ENCODE assay signal across 1 cellular context in the genomic region with DNA sequence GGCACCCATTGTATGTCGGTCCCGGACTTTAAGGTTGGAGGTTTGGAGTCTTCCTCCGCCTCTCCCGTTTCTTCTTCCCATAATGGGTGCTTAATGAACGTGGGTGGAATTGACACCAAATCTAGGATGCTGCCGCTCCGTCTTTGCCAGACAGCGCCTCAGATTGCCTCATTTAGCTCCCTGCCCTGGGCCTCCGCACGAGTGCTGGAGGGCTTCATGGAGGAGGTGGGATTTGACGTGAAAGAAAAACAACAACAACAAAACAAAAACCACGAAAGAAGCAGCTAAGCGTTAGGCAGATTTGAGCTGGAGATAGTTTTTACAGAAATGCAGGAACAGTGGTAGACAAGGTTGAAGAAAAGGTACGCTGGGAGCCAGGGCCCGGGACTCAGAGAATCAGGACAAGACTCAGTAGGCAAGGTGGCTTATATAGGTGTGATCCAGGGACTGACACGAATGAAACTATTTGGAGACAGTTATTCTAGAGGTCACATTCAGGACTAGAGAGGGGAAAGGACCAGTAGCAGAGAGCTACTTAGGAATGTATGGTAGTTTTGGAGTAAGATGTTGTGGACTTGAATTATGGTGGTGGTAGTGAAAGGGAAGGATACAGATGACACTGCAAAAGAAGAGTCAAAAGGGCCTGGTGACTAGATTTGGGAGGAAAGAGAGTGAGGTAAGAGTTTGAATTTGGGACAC.
TF ChIP-seq lines count a peak whose summit lies in the region.

No MANE protein-coding gene starts in this region.

TF ChIP-seq in K562, 482 proteins besides CTCF, POLR2A, EP300 and RAD21 (continued from another document and continues in another):
- TF ChIP-seq, protein P1, sequence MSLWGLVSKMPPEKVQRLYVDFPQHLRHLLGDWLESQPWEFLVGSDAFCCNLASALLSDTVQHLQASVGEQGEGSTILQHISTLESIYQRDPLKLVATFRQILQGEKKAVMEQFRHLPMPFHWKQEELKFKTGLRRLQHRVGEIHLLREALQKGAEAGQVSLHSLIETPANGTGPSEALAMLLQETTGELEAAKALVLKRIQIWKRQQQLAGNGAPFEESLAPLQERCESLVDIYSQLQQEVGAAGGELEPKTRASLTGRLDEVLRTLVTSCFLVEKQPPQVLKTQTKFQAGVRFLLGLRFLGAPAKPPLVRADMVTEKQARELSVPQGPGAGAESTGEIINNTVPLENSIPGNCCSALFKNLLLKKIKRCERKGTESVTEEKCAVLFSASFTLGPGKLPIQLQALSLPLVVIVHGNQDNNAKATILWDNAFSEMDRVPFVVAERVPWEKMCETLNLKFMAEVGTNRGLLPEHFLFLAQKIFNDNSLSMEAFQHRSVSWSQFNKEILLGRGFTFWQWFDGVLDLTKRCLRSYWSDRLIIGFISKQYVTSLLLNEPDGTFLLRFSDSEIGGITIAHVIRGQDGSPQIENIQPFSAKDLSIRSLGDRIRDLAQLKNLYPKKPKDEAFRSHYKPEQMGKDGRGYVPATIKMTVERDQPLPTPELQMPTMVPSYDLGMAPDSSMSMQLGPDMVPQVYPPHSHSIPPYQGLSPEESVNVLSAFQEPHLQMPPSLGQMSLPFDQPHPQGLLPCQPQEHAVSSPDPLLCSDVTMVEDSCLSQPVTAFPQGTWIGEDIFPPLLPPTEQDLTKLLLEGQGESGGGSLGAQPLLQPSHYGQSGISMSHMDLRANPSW (CRISPR knock-in tag; IDR thresholded peaks at IDR 0.05): no peak
- TF ChIP-seq IFI16 (CRISPR knock-in tag; IDR thresholded peaks at IDR 0.05) (no peak), ARID1B (IDR thresholded peaks at IDR 0.05) (no peak), SMARCA5 (IDR thresholded peaks at IDR 0.05) (peak; percentile 88; the same call in 1 of the 2 replicates), EWSR1 (IDR thresholded peaks at IDR 0.05; ENCODE audit: borderline replicate concordance, low read depth, partially characterized antibody) (no peak), PHB (CRISPR knock-in tag; IDR thresholded peaks at IDR 0.05) (no peak), SOX6 (IDR thresholded peaks at IDR 0.05) (no peak), ZNF23 (CRISPR knock-in tag; IDR thresholded peaks at IDR 0.05) (no peak), TRIM24 (IDR thresholded peaks at IDR 0.05) (no peak), ZNF436 (CRISPR knock-in tag; IDR thresholded peaks at IDR 0.05) (peak; percentile 76), CEBPG (CRISPR knock-in tag; IDR thresholded peaks at IDR 0.05) (peak; percentile 55; the same call in 1 of the 2 replicates), CEBPG (tag; conservative IDR thresholded peaks at IDR 0.05 in 1 of 2, IDR thresholded peaks at IDR 0.05 in 1 of 2) (no peak), SMARCE1 (IDR thresholded peaks at IDR 0.05) (0 out of 2 replicates have a peak, but pooled peaks have one; percentile 20), SMARCA4 (IDR thresholded peaks at IDR 0.05) (no peak), RFX7 (CRISPR knock-in tag; IDR thresholded peaks at IDR 0.05) (no peak), ZNF507 (tag; conservative IDR thresholded peaks at IDR 0.05) (no peak), ZNF143 (CRISPR knock-in tag; IDR thresholded peaks at IDR 0.05) (no peak), ZBTB7A (IDR thresholded peaks at IDR 0.05; ENCODE audit: borderline replicate concordance, control insufficient read depth, low read depth, low read length) (no peak), ZNF217 (CRISPR knock-in tag; IDR thresholded peaks at IDR 0.05) (no peak), ZNF778 (CRISPR knock-in tag; IDR thresholded peaks at IDR 0.05) (no peak), LARP7 (IDR thresholded peaks at IDR 0.05) (no peak), ZNF79 (CRISPR knock-in tag; IDR thresholded peaks at IDR 0.05; ENCODE audit: low read depth) (no peak), HNRNPLL (IDR thresholded peaks at IDR 0.05; ENCODE audit: low read depth, low read length, poor library complexity, severe bottlenecking) (no peak), BRD4 (IDR thresholded peaks at IDR 0.05) (no peak), XRCC3 (IDR thresholded peaks at IDR 0.05) (no peak), ADNP (tag; IDR thresholded peaks at IDR 0.05) (no peak), RBM15 (IDR thresholded peaks at IDR 0.05; ENCODE audit: insufficient read depth, low read length) (no peak), KDM5B (IDR thresholded peaks at IDR 0.05; ENCODE audit: insufficient replicate concordance, low read depth, low read length) (no peak), POLR3A (IDR thresholded peaks at IDR 0.05; ENCODE audit: borderline replicate concordance, extremely low read depth, insufficient read depth, insufficient read length) (no peak), ELF1 (tag; IDR thresholded peaks at IDR 0.05) (no peak), ZNF584 (CRISPR knock-in tag; IDR thresholded peaks at IDR 0.05; ENCODE audit: low read depth) (no peak), ZFP36 (IDR thresholded peaks at IDR 0.05; ENCODE audit: low read depth, low read length, partially characterized antibody) (peak; percentile 98), RUNX1 (IDR thresholded peaks at IDR 0.05; ENCODE audit: low read depth) (no peak), ZNF431 (CRISPR knock-in tag; IDR thresholded peaks at IDR 0.05) (no peak), KDM1A (IDR thresholded peaks at IDR 0.05) (peak; percentile 66 to 80), PCBP2 (IDR thresholded peaks at IDR 0.05; ENCODE audit: low read depth, low read length, poor library complexity, severe bottlenecking) (no peak), ZC3H8 (IDR thresholded peaks at IDR 0.05) (no peak), RBM22 (IDR thresholded peaks at IDR 0.05; ENCODE audit: low read depth, low read length, poor library complexity, severe bottlenecking) (no peak), SIN3A (IDR thresholded peaks at IDR 0.05; ENCODE audit: borderline replicate concordance in 2 of 2, control insufficient read depth in 1 of 2, low read depth in 2 of 2, low read length in 2 of 2) (peak in 1 of 2 experiments; percentile 14; a peak in 1 of 4 replicates), HOXB6 (CRISPR knock-in tag; IDR thresholded peaks at IDR 0.05; ENCODE audit: borderline replicate concordance) (no peak), PURB (CRISPR knock-in tag; IDR thresholded peaks at IDR 0.05; ENCODE audit: low read depth) (no peak), NCOA1 (IDR thresholded peaks at IDR 0.05; ENCODE audit: low read depth) (no peak), BCOR (IDR thresholded peaks at IDR 0.05) (peak; percentile 92), HDAC3 (IDR thresholded peaks at IDR 0.05; ENCODE audit: borderline replicate concordance, partially characterized antibody) (no peak), NFATC3 (IDR thresholded peaks at IDR 0.05) (no peak), NR1H2 (CRISPR knock-in tag; IDR thresholded peaks at IDR 0.05) (no peak)
- TF ChIP-seq, protein P2, sequence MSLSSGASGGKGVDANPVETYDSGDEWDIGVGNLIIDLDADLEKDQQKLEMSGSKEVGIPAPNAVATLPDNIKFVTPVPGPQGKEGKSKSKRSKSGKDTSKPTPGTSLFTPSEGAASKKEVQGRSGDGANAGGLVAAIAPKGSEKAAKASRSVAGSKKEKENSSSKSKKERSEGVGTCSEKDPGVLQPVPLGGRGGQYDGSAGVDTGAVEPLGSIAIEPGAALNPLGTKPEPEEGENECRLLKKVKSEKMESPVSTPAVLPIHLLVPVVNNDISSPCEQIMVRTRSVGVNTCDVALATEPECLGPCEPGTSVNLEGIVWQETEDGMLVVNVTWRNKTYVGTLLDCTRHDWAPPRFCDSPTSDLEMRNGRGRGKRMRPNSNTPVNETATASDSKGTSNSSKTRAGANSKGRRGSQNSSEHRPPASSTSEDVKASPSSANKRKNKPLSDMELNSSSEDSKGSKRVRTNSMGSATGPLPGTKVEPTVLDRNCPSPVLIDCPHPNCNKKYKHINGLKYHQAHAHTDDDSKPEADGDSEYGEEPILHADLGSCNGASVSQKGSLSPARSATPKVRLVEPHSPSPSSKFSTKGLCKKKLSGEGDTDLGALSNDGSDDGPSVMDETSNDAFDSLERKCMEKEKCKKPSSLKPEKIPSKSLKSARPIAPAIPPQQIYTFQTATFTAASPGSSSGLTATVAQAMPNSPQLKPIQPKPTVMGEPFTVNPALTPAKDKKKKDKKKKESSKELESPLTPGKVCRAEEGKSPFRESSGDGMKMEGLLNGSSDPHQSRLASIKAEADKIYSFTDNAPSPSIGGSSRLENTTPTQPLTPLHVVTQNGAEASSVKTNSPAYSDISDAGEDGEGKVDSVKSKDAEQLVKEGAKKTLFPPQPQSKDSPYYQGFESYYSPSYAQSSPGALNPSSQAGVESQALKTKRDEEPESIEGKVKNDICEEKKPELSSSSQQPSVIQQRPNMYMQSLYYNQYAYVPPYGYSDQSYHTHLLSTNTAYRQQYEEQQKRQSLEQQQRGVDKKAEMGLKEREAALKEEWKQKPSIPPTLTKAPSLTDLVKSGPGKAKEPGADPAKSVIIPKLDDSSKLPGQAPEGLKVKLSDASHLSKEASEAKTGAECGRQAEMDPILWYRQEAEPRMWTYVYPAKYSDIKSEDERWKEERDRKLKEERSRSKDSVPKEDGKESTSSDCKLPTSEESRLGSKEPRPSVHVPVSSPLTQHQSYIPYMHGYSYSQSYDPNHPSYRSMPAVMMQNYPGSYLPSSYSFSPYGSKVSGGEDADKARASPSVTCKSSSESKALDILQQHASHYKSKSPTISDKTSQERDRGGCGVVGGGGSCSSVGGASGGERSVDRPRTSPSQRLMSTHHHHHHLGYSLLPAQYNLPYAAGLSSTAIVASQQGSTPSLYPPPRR (CRISPR knock-in tag; IDR thresholded peaks at IDR 0.05; ENCODE audit: borderline replicate concordance): no peak
- TF ChIP-seq, protein P3, sequence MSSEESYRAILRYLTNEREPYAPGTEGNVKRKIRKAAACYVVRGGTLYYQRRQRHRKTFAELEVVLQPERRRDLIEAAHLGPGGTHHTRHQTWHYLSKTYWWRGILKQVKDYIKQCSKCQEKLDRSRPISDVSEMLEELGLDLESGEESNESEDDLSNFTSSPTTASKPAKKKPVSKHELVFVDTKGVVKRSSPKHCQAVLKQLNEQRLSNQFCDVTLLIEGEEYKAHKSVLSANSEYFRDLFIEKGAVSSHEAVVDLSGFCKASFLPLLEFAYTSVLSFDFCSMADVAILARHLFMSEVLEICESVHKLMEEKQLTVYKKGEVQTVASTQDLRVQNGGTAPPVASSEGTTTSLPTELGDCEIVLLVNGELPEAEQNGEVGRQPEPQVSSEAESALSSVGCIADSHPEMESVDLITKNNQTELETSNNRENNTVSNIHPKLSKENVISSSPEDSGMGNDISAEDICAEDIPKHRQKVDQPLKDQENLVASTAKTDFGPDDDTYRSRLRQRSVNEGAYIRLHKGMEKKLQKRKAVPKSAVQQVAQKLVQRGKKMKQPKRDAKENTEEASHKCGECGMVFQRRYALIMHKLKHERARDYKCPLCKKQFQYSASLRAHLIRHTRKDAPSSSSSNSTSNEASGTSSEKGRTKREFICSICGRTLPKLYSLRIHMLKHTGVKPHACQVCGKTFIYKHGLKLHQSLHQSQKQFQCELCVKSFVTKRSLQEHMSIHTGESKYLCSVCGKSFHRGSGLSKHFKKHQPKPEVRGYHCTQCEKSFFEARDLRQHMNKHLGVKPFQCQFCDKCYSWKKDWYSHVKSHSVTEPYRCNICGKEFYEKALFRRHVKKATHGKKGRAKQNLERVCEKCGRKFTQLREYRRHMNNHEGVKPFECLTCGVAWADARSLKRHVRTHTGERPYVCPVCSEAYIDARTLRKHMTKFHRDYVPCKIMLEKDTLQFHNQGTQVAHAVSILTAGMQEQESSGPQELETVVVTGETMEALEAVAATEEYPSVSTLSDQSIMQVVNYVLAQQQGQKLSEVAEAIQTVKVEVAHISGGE (CRISPR knock-in tag; IDR thresholded peaks at IDR 0.05): no peak
- TF ChIP-seq, protein P4, sequence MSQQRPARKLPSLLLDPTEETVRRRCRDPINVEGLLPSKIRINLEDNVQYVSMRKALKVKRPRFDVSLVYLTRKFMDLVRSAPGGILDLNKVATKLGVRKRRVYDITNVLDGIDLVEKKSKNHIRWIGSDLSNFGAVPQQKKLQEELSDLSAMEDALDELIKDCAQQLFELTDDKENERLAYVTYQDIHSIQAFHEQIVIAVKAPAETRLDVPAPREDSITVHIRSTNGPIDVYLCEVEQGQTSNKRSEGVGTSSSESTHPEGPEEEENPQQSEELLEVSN (IDR thresholded peaks at IDR 0.05; ENCODE audit: borderline replicate concordance in 1 of 2, extremely low read depth in 1 of 2, insufficient read depth in 1 of 2, insufficient read length in 1 of 2, low read depth in 1 of 2, low read length in 1 of 2, poor library complexity in 1 of 2, severe bottlenecking in 1 of 2): no peak
- TF ChIP-seq, protein P5, sequence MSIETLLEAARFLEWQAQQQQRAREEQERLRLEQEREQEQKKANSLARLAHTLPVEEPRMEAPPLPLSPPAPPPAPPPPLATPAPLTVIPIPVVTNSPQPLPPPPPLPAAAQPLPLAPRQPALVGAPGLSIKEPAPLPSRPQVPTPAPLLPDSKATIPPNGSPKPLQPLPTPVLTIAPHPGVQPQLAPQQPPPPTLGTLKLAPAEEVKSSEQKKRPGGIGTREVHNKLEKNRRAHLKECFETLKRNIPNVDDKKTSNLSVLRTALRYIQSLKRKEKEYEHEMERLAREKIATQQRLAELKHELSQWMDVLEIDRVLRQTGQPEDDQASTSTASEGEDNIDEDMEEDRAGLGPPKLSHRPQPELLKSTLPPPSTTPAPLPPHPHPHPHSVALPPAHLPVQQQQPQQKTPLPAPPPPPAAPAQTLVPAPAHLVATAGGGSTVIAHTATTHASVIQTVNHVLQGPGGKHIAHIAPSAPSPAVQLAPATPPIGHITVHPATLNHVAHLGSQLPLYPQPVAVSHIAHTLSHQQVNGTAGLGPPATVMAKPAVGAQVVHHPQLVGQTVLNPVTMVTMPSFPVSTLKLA (conservative IDR thresholded peaks at IDR 0.05): no peak
- TF ChIP-seq, protein P6, sequence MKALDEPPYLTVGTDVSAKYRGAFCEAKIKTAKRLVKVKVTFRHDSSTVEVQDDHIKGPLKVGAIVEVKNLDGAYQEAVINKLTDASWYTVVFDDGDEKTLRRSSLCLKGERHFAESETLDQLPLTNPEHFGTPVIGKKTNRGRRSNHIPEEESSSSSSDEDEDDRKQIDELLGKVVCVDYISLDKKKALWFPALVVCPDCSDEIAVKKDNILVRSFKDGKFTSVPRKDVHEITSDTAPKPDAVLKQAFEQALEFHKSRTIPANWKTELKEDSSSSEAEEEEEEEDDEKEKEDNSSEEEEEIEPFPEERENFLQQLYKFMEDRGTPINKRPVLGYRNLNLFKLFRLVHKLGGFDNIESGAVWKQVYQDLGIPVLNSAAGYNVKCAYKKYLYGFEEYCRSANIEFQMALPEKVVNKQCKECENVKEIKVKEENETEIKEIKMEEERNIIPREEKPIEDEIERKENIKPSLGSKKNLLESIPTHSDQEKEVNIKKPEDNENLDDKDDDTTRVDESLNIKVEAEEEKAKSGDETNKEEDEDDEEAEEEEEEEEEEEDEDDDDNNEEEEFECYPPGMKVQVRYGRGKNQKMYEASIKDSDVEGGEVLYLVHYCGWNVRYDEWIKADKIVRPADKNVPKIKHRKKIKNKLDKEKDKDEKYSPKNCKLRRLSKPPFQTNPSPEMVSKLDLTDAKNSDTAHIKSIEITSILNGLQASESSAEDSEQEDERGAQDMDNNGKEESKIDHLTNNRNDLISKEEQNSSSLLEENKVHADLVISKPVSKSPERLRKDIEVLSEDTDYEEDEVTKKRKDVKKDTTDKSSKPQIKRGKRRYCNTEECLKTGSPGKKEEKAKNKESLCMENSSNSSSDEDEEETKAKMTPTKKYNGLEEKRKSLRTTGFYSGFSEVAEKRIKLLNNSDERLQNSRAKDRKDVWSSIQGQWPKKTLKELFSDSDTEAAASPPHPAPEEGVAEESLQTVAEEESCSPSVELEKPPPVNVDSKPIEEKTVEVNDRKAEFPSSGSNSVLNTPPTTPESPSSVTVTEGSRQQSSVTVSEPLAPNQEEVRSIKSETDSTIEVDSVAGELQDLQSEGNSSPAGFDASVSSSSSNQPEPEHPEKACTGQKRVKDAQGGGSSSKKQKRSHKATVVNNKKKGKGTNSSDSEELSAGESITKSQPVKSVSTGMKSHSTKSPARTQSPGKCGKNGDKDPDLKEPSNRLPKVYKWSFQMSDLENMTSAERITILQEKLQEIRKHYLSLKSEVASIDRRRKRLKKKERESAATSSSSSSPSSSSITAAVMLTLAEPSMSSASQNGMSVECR (CRISPR knock-in tag; IDR thresholded peaks at IDR 0.05): 0 out of 2 replicates have a peak, but pooled peaks have one; percentile 38
